ENCODE assay signal across 5 cellular contexts in the genomic region with DNA sequence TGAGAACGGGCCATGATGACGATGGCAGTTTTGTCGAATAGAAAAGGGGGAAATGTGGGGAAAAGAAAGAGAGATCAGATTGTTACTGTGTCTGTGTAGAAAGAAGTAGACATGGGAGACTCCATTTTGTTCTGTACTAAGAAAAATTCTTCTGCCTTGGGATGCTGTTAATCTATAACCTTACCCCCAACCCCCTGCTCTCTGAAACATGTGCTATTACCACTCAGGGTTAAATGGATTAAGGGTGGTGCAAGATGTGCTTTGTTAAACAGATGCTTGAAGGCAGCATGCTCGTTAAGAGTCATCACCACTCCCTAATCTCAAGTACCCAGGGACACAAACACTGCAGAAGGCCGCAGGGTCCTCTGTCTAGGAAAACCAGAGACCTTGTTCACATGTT. TPM values are rescaled to one million over a fixed set of nuclear protein-coding genes. Genes with fewer than 3 reads are reported as not detected.
DNase-seq lines count a peak whose midpoint lies in the region; ATAC-seq and TF ChIP-seq lines count a peak whose summit lies in the region.
"Not testable (repeated sequence)": the region's sequence is repeated elsewhere in the genome, so short reads cannot be mapped to it uniquely, and the experiment has no call there.

No MANE protein-coding gene starts in this region.

- H3K4me2 ChIP-seq in mesenchymal stem cell (ENCODE audit: low read length, poor library complexity, severe bottlenecking): not testable (repeated sequence)

- H3K18ac ChIP-seq in mesenchymal stem cell (ENCODE audit: low read depth in 1 of 2, low read length in 2 of 2): not testable (repeated sequence)

- H2BK120ac ChIP-seq in mesenchymal stem cell (ENCODE audit: low read depth, low read length): not testable (repeated sequence)

- peak overlapping the region; percentile 54 for H3K27ac Mint-ChIP-seq in activated naive CD8-positive, alpha-beta T cell
- peak overlapping the region; percentile 91 for H3K27ac Mint-ChIP-seq in glutamatergic neuron (ENCODE audit: unreplicated experiment)
- H3K27ac Mint-ChIP-seq in stimulated activated naive B cell treated with anti-CD40 and anti-IgM and Interleukin-4, amounts not matched to agents 10 μg/mL and 1 μg/mL and 100 μg/mL, for 72 hours: peak overlapping the region; percentile 31

- H2AK5ac ChIP-seq in mesenchymal stem cell (ENCODE audit: low read length, severe bottlenecking): not testable (repeated sequence)

- not testable (repeated sequence) for H3K23ac ChIP-seq in mesenchymal stem cell (ENCODE audit: low read length in 2 of 2)

- H2AFZ ChIP-seq in mesenchymal stem cell (ENCODE audit: low read depth, low read length): not testable (repeated sequence)

- H2BK12ac ChIP-seq in mesenchymal stem cell (ENCODE audit: low read length in 2 of 2): not testable (repeated sequence)

- ATAC-seq in stimulated activated naive B cell treated with anti-CD40 and anti-IgM and Interleukin-4, amounts not matched to agents 10 μg/mL and 1 μg/mL and 100 μg/mL, for 72 hours (replicated peaks): not testable (repeated sequence)

- not testable (repeated sequence) for H3K4ac ChIP-seq in mesenchymal stem cell (ENCODE audit: low read depth in 1 of 2, low read length in 2 of 2)

- H3K9ac ChIP-seq in mesenchymal stem cell (ENCODE audit: low read length): not testable (repeated sequence)

- not testable (repeated sequence) for H3K4me1 ChIP-seq in mesenchymal stem cell (ENCODE audit: control insufficient read depth, insufficient read depth, low read depth, low read length)

- not testable (repeated sequence) for H3K4me3 ChIP-seq in mesenchymal stem cell (ENCODE audit: insufficient read depth in 1 of 2, low read depth in 1 of 2, low read length in 2 of 2)

- not testable (repeated sequence) for H4K91ac ChIP-seq in mesenchymal stem cell (ENCODE audit: low read length)

- H3K79me1 ChIP-seq in mesenchymal stem cell (replicated peaks; ENCODE audit: low read length, poor library complexity, severe bottlenecking): not testable (repeated sequence)

- not testable (repeated sequence) for H3K4me3 Mint-ChIP-seq in activated naive CD8-positive, alpha-beta T cell; stimulated activated naive B cell treated with anti-CD40 and anti-IgM and Interleukin-4, amounts not matched to agents 10 μg/mL and 1 μg/mL and 100 μg/mL, for 72 hours
- H3K4me3 Mint-ChIP-seq in glutamatergic neuron (ENCODE audit: unreplicated experiment): peak overlapping the region; percentile 34

- H3K4me1 Mint-ChIP-seq in activated naive CD8-positive, alpha-beta T cell (ENCODE audit: low read depth): peaks cover 57% of the 10 kb centered on the region
- not testable (repeated sequence) for H3K4me1 Mint-ChIP-seq in glutamatergic neuron (ENCODE audit: low read depth, unreplicated experiment)
- peaks cover 18 to 45% of the 10 kb centered on the region in 2 donors for H3K4me1 Mint-ChIP-seq in stimulated activated naive B cell treated with anti-CD40 and anti-IgM and Interleukin-4, amounts not matched to agents 10 μg/mL and 1 μg/mL and 100 μg/mL, for 72 hours

- peak; percentile 71 for DNase-seq in NCI-H82 (lab: John Stamatoyannopoulos, UW)
- DNase-seq in glutamatergic neuron; mesenchymal stem cell; stimulated activated naive B cell treated with anti-CD40 and anti-IgM and Interleukin-4, amounts not matched to agents 10 μg/mL and 1 μg/mL and 100 μg/mL, for 72 hours: not testable (repeated sequence)

- 44% methylated on average over 1 of the region's 5 CpGs for WGBS in mesenchymal stem cell

- H3K9me3 Mint-ChIP-seq in activated naive CD8-positive, alpha-beta T cell (ENCODE audit: low read depth); glutamatergic neuron (ENCODE audit: unreplicated experiment); stimulated activated naive B cell treated with anti-CD40 and anti-IgM and Interleukin-4, amounts not matched to agents 10 μg/mL and 1 μg/mL and 100 μg/mL, for 72 hours: not testable (repeated sequence)

- peak overlapping the region; percentile 43 for H3K27ac ChIP-seq in mesenchymal stem cell (ENCODE audit: low read length, poor library complexity, severe bottlenecking)

- not testable (repeated sequence) for H4K8ac ChIP-seq in mesenchymal stem cell (ENCODE audit: low read length)

- not testable (repeated sequence) for H2BK15ac ChIP-seq in mesenchymal stem cell (ENCODE audit: low read depth, poor library complexity, severe bottlenecking)

- not testable (repeated sequence) for H3K27me3 ChIP-seq in mesenchymal stem cell (ENCODE audit: control insufficient read depth in 1 of 2, insufficient read depth in 1 of 2, low read length in 2 of 2)

- H2BK5ac ChIP-seq in mesenchymal stem cell (ENCODE audit: low read depth, low read length, poor library complexity, severe bottlenecking): not testable (repeated sequence)

- H3K27me3 Mint-ChIP-seq in activated naive CD8-positive, alpha-beta T cell; glutamatergic neuron (ENCODE audit: unreplicated experiment); stimulated activated naive B cell treated with anti-CD40 and anti-IgM and Interleukin-4, amounts not matched to agents 10 μg/mL and 1 μg/mL and 100 μg/mL, for 72 hours: not testable (repeated sequence)

- H3K36me3 ChIP-seq in mesenchymal stem cell (ENCODE audit: control insufficient read depth in 1 of 2, insufficient read depth in 2 of 2, low read depth in 1 of 2, low read length in 2 of 2): peaks cover 13 to 34% of the 10 kb centered on the region in 2 experiments

- H3K9me3 ChIP-seq in mesenchymal stem cell (ENCODE audit: control insufficient read depth, low read length): not testable (repeated sequence)

- not testable (repeated sequence) for TF ChIP-seq CTCF in glutamatergic neuron (IDR thresholded peaks at IDR 0.05; ENCODE audit: partially characterized antibody, unreplicated experiment)

- H3K14ac ChIP-seq in mesenchymal stem cell (ENCODE audit: low read length in 2 of 2): not testable (repeated sequence)

- not testable (repeated sequence) for H3K36me3 Mint-ChIP-seq in activated naive CD8-positive, alpha-beta T cell; glutamatergic neuron (ENCODE audit: unreplicated experiment)
- H3K36me3 Mint-ChIP-seq in stimulated activated naive B cell treated with anti-CD40 and anti-IgM and Interleukin-4, amounts not matched to agents 10 μg/mL and 1 μg/mL and 100 μg/mL, for 72 hours: peaks cover 51 to 54% of the 10 kb centered on the region in 2 donors

RNA-seq across cellular contexts. Expression of a gene that starts 26.2 kb away (rescaled TPM):
- total RNA-seq in glutamatergic neuron (ENCODE audit: unreplicated experiment): 29.8 TPM
- 11.9 TPM for polyA plus RNA-seq in mesenchymal stem cell (2013, experiment 1 of 2)
- polyA plus RNA-seq in mesenchymal stem cell (2013, experiment 2 of 2): 12.0 TPM

RNA-seq across cellular contexts. Expression of a gene that starts 57.7 kb away (rescaled TPM):
- total RNA-seq in glutamatergic neuron (ENCODE audit: unreplicated experiment): 60.6 TPM
- 34.2 TPM for polyA plus RNA-seq in mesenchymal stem cell (2013, experiment 1 of 2)
- polyA plus RNA-seq in mesenchymal stem cell (2013, experiment 2 of 2): 31.5 TPM

Comparison
In these comparisons a context has a peak if more than half of its experiments do, and no peak if none do; other contexts are left out.
1. H3K27ac Mint-ChIP-seq: peak in every context shown above with its lines; median percentile 91 in glutamatergic neuron; 54 in activated naive CD8-positive, alpha-beta T cell; 31 in stimulated activated naive B cell treated with anti-CD40 and anti-IgM and Interleukin-4, amounts not matched to agents 10 μg/mL and 1 μg/mL and 100 μg/mL, for 72 hours.